ENCODE assay signal across 16 cellular contexts in genomic region chr3:117692416-117692995, GRCh38.
DNase-seq lines count a peak whose midpoint lies in the region; ATAC-seq and TF ChIP-seq lines count a peak whose summit lies in the region.
"Had no signal": no experiment of that assay in that cellular context is flagged by ENCODE, and none has a peak within 500 bp of the region (broad histone marks: within the 10 kb centered on the region; RNA-seq: fewer than 3 reads in every experiment).

No MANE protein-coding gene starts in this region.

- H2BK12ac ChIP-seq in mesenchymal stem cell (ENCODE audit: low read length in 2 of 2): no peak overlapping the region

- H3K79me1 ChIP-seq in mesenchymal stem cell (replicated peaks; ENCODE audit: low read length, poor library complexity, severe bottlenecking): no peaks in the 10 kb centered on the region

- no peak overlapping the region for H3K18ac ChIP-seq in mesenchymal stem cell (ENCODE audit: low read depth in 1 of 2, low read length in 2 of 2)

- no peaks in the 10 kb centered on the region for H3K27me3 ChIP-seq in MG63
- H3K27me3 ChIP-seq in mesenchymal stem cell (ENCODE audit: control insufficient read depth in 1 of 2, insufficient read depth in 1 of 2, low read length in 2 of 2): no peaks in the 10 kb centered on the region
- H3K27me3 ChIP-seq: transverse colon had no signal

- no peak overlapping the region for H3K4me2 ChIP-seq in mesenchymal stem cell (ENCODE audit: low read length, poor library complexity, severe bottlenecking)

- no peak overlapping the region for H3K4me3 ChIP-seq in MG63
- no peak overlapping the region for H3K4me3 ChIP-seq in mesenchymal stem cell (ENCODE audit: insufficient read depth in 1 of 2, low read depth in 1 of 2, low read length in 2 of 2)
- no peak overlapping the region for H3K4me3 ChIP-seq in coronary artery
- H3K4me3 ChIP-seq: transverse colon had no signal

- no peak overlapping the region for H2BK5ac ChIP-seq in mesenchymal stem cell (ENCODE audit: low read depth, low read length, poor library complexity, severe bottlenecking)

- no peak overlapping the region for H3K23ac ChIP-seq in mesenchymal stem cell (ENCODE audit: low read length in 2 of 2)

- H3K9me3 ChIP-seq in MG63 (no peaks in the 10 kb centered on the region), mesenchymal stem cell (ENCODE audit: control insufficient read depth, low read length) (no peaks in the 10 kb centered on the region)
- H3K9me3 ChIP-seq: transverse colon had no signal

- no peaks in the 10 kb centered on the region for H3K4me1 ChIP-seq in mesenchymal stem cell (ENCODE audit: control insufficient read depth, insufficient read depth, low read depth, low read length)
- H3K4me1 ChIP-seq: transverse colon had no signal

- no peak overlapping the region for H2BK120ac ChIP-seq in mesenchymal stem cell (ENCODE audit: low read depth, low read length)

- ATAC-seq in HG02938 (IDR thresholded peaks at IDR 0.05; ENCODE audit: unreplicated experiment) (no peak), GM18870 (IDR thresholded peaks at IDR 0.05; ENCODE audit: unreplicated experiment) (no peak)
- ATAC-seq: stimulated activated effector memory CD8-positive, alpha-beta T cell treated with anti-CD3 and anti-CD28 coated beads, Interleukin-12 subunit alpha, Interleukin-12 subunit beta, amount 100 ng/mL, for 72 hours had no signal

- H3K14ac ChIP-seq in mesenchymal stem cell (ENCODE audit: low read length in 2 of 2): no peak overlapping the region

- H2AFZ ChIP-seq in mesenchymal stem cell (ENCODE audit: low read depth, low read length): no peak overlapping the region

- H2AK5ac ChIP-seq in mesenchymal stem cell (ENCODE audit: low read length, severe bottlenecking): no peak overlapping the region

- 52% methylated on average over 5 of the region's 5 CpGs for WGBS in mesenchymal stem cell

- peak overlapping the region; percentile 74 for H3K9ac ChIP-seq in mesenchymal stem cell (ENCODE audit: low read length)

- TF ChIP-seq CTCF in coronary artery (IDR thresholded peaks at IDR 0.05): no peak

- H4K91ac ChIP-seq in mesenchymal stem cell (ENCODE audit: low read length): no peak overlapping the region

- no peak overlapping the region for H2BK15ac ChIP-seq in mesenchymal stem cell (ENCODE audit: low read depth, poor library complexity, severe bottlenecking)

- no peak overlapping the region for H3K27ac ChIP-seq in mesenchymal stem cell (ENCODE audit: low read length, poor library complexity, severe bottlenecking)
- H3K27ac ChIP-seq in coronary artery: no peak overlapping the region
- H3K27ac ChIP-seq: transverse colon had no signal

- H3K4ac ChIP-seq in mesenchymal stem cell (ENCODE audit: low read depth in 1 of 2, low read length in 2 of 2): peak overlapping the region in 1 of 2 experiments; percentile 41

- H3K36me3 ChIP-seq in MG63 (no peaks in the 10 kb centered on the region), mesenchymal stem cell (ENCODE audit: control insufficient read depth in 1 of 2, insufficient read depth in 2 of 2, low read depth in 1 of 2, low read length in 2 of 2) (no peaks in the 10 kb centered on the region)
- H3K36me3 ChIP-seq: transverse colon had no signal

- peak; percentile 56 for DNase-seq in Daoy (ENCODE audit: low read depth)
- peak; percentile 75 for DNase-seq in MG63
- DNase-seq in dermis blood vessel endothelial cell: peak; percentile 24
- peak; percentile 22 for DNase-seq in mesenchymal stem cell
- no peak for DNase-seq in coronary artery (ENCODE audit: low spot score)
- DNase-seq in NCI-H774 (lab: John Stamatoyannopoulos, UW): no peak
- DNase-seq: activated CD4-positive, alpha-beta T cell treated with anti-CD3 and anti-CD28 coated beads for 4 hours; activated naive CD8-positive, alpha-beta T cell treated with anti-CD3 and anti-CD28 coated beads for 36 hours; AML-193; NCI-H1048; NCI-H82; occipital lobe; transverse colon had no signal

- no peak overlapping the region for H4K8ac ChIP-seq in mesenchymal stem cell (ENCODE audit: low read length)

Comparison
In these comparisons a context has a peak if more than half of its experiments do, and no peak if none do; other contexts are left out.
1. DNase-seq: peak in Daoy (single experiment), MG63 (single experiment), dermis blood vessel endothelial cell (single experiment) and mesenchymal stem cell (single experiment); none in coronary artery (single experiment) and NCI-H774 (single experiment).